In the genomic region with DNA sequence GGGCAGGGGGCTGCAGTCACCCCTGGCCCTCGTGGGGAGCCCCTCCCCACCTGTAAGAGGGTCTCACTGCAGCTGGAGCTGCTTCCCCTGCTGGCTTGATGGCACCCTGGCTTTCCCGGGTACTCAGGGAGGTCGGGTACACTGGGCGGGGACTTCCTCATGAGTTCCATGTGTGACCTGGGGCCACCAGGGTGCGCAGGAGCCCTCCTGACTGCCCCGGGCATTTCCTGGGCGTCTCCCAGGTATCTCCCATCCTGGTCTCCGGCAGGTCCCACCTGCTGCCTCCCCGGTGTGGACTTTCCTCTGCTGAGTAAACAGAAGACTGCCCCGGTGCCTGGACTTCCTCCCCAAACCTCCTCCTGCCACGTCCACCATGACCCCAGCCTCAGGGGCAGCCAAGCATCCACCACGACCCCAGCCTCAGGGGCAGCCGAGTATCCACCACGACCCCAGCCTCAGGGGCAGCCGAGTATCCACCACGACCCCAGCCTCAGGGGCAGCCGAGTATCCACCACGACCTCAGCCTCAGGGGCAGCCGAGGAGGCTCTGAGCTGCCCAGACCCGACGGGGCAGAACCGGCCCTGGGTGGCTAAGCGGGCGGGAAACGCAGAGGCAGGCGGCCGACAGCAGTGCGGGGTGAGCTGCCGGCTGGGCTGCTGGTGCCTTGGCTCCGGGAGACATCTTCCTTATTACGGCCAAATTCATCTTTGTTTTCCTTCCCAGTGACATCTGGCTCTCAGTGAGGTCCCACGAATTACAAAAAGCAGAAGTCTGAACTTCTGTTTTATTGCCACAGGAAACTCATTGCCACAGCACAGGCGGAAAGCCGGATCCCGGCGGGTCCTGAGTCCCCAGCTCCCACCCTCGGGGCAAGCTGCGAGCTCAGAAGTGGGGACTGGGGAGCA, we compare ENCODE assay signal across 1 cellular context.
TF ChIP-seq lines count a peak whose summit lies in the region.

No MANE protein-coding gene starts in this region.

TF ChIP-seq in GM23338, 12 proteins besides CTCF, POLR2A, EP300 and RAD21 (continued from another document):
- TF ChIP-seq, protein P1, sequence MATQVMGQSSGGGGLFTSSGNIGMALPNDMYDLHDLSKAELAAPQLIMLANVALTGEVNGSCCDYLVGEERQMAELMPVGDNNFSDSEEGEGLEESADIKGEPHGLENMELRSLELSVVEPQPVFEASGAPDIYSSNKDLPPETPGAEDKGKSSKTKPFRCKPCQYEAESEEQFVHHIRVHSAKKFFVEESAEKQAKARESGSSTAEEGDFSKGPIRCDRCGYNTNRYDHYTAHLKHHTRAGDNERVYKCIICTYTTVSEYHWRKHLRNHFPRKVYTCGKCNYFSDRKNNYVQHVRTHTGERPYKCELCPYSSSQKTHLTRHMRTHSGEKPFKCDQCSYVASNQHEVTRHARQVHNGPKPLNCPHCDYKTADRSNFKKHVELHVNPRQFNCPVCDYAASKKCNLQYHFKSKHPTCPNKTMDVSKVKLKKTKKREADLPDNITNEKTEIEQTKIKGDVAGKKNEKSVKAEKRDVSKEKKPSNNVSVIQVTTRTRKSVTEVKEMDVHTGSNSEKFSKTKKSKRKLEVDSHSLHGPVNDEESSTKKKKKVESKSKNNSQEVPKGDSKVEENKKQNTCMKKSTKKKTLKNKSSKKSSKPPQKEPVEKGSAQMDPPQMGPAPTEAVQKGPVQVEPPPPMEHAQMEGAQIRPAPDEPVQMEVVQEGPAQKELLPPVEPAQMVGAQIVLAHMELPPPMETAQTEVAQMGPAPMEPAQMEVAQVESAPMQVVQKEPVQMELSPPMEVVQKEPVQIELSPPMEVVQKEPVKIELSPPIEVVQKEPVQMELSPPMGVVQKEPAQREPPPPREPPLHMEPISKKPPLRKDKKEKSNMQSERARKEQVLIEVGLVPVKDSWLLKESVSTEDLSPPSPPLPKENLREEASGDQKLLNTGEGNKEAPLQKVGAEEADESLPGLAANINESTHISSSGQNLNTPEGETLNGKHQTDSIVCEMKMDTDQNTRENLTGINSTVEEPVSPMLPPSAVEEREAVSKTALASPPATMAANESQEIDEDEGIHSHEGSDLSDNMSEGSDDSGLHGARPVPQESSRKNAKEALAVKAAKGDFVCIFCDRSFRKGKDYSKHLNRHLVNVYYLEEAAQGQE (IDR thresholded peaks at IDR 0.05; ENCODE audit: unreplicated experiment), result no peak
